Comparison of ENCODE assay signal across 8 cellular contexts in the genomic region with DNA sequence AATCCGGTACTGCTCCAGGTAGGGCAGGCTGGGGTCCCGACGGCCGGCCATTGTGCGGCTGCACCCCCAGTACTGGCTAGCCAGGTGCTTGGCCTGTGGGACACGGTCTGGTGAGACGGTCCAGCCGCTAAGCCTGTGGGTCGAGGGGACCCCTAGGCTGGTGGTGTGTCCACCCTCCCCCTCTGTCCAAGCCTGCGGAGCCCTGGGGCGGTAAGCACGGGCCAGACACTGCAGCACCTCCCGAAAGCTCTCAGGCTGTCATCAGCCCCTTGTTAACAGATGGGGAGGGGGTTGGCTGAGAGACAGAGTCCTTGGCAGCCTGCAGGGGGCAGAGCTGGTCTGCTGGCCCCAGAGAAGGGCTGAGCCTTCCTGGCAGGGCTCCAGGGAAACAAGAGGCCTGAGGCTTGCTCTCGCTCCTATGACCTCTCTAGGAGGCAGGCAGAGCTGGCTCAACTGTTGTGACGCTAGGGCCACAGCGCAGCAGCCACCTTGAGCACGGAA. TPM values are rescaled to one million over a fixed set of nuclear protein-coding genes. Genes with fewer than 3 reads are reported as not detected.
DNase-seq lines count a peak whose midpoint lies in the region; ATAC-seq and TF ChIP-seq lines count a peak whose summit lies in the region.

No MANE protein-coding gene starts in this region.

- H3K4me3 ChIP-seq in fibroblast of mammary gland (ENCODE audit: control insufficient read depth, low read depth, low read length): no peak overlapping the region
- H3K4me3 ChIP-seq in ovary: no peak overlapping the region
- no peak overlapping the region for H3K4me3 ChIP-seq in CD4-positive, alpha-beta memory T cell (ENCODE audit: low read length in 2 of 2)

- POLR2A ChIA-PET in GM10248 (lab: Yijun Ruan, JAX): no interaction called here
- POLR2A ChIA-PET in CD4-positive, alpha-beta memory T cell (lab: Charles Lee; ENCODE audit: partially characterized antibody): no interaction called here

- WGBS in ovary, 3 donors: 69 to 78% (median 72%) methylated on average over 14 to 17 of the region's 17 CpGs

- DNase-seq in GM10248 (ENCODE audit: extremely low spot score) (no peak), NCI-H2196 (lab: John Stamatoyannopoulos, UW; ENCODE audit: unreplicated experiment) (peak; percentile 81), fibroblast of mammary gland (ENCODE audit: low read depth) (peak; percentile 47), ovary (peak; percentile 63 to 83 (median 74)), NOMO-1 treated with DMSO at 0.1 percent for 48 hours (lab: John Stamatoyannopoulos, UW; ENCODE audit: unreplicated experiment) (no peak)
- DNase-seq in CD4-positive, alpha-beta memory T cell: no peak
- no peak for DNase-seq in activated CD4-positive, alpha-beta T cell treated with anti-CD3 and anti-CD28 coated beads, Interleukin-2, amount 50 U/mL, for 48 hours

- no peaks in the 10 kb centered on the region for H3K27me3 ChIP-seq in ovary
- no peaks in the 10 kb centered on the region for H3K27me3 ChIP-seq in CD4-positive, alpha-beta memory T cell (ENCODE audit: insufficient read depth, low read length)

- H3K27ac ChIP-seq in ovary: no peak overlapping the region
- no peak overlapping the region for H3K27ac ChIP-seq in CD4-positive, alpha-beta memory T cell (ENCODE audit: low read depth, low read length)

- no peaks in the 10 kb centered on the region for H3K4me1 Mint-ChIP-seq in CD4-positive, alpha-beta memory T cell

- H3K27me3 Mint-ChIP-seq in CD4-positive, alpha-beta memory T cell: no peaks in the 10 kb centered on the region

- H3K4me1 ChIP-seq in ovary (ENCODE audit: insufficient read depth): no peaks in the 10 kb centered on the region
- H3K4me1 ChIP-seq in CD4-positive, alpha-beta memory T cell (ENCODE audit: insufficient read depth, low read length): no peaks in the 10 kb centered on the region

- H3K4me3 Mint-ChIP-seq in CD4-positive, alpha-beta memory T cell: no peak overlapping the region

- no peak for TF ChIP-seq POLR2A in ovary (IDR thresholded peaks at IDR 0.05)

- peak overlapping the region in 1 of 7 donors; percentile 52 for H3K27ac Mint-ChIP-seq in CD4-positive, alpha-beta memory T cell

- H3K9me3 ChIP-seq in ovary: no peaks in the 10 kb centered on the region
- H3K9me3 ChIP-seq in CD4-positive, alpha-beta memory T cell (ENCODE audit: control insufficient read depth in 1 of 2, low read length in 2 of 2): no peaks in the 10 kb centered on the region

- intact Hi-C loops in ovary (cut with DNase I): no loop called here
- intact Hi-C loops in CD4-positive, alpha-beta memory T cell (cut with micrococcal nuclease): no loop called here

- peaks cover 7 to 34% of the 10 kb centered on the region in 2 donors for H3K36me3 Mint-ChIP-seq in CD4-positive, alpha-beta memory T cell

- TF ChIP-seq CTCF in GM10248 (IDR thresholded peaks at IDR 0.05; ENCODE audit: control extremely low read depth, extremely low read depth, low read depth, missing control alignments) (peak; percentile 30), fibroblast of mammary gland (conservative IDR thresholded peaks at IDR 0.05; ENCODE audit: control insufficient read depth, insufficient read depth, low read depth, low read length) (peak; percentile 26), ovary (IDR thresholded peaks at IDR 0.05) (peak in 1 of 3 donors; percentile 17)

- no peaks in the 10 kb centered on the region for H3K9me3 Mint-ChIP-seq in CD4-positive, alpha-beta memory T cell

- no peak for TF ChIP-seq EP300 in ovary (IDR thresholded peaks at IDR 0.05)

- H3K36me3 ChIP-seq in ovary: no peaks in the 10 kb centered on the region
- peaks cover 17% of the 10 kb centered on the region for H3K36me3 ChIP-seq in CD4-positive, alpha-beta memory T cell (ENCODE audit: insufficient read depth, low read length)

- CTCF ChIA-PET in GM10248 (lab: Yijun Ruan, JAX): interaction anchor here (1.4 to 1.5 kb wide), 2 partner anchors 12 to 93 kb away, joined by 3 to 5 read pairs; no protein-coding TSS in a partner anchor
- CTCF ChIA-PET in CD4-positive, alpha-beta memory T cell (lab: Charles Lee; ENCODE audit: partially characterized antibody): interaction anchor here (1.2 kb wide), 1 partner anchor 12 kb away, joined by 3 read pairs; no protein-coding TSS in a partner anchor

- no peak for ATAC-seq in HG03442 (IDR thresholded peaks at IDR 0.05; ENCODE audit: unreplicated experiment)

RNA-seq across cellular contexts. Expression of gene MRNIP, which starts 11.8 kb away (rescaled TPM):
- 10 to 100 TPM; 46.2 to 61.1 (median 50.3) TPM for total RNA-seq in ovary
- polyA plus RNA-seq in ovary: 10 to 100 TPM; 26.9 to 59.3 TPM
- total RNA-seq in CD4-positive, alpha-beta memory T cell: 100 to 1,000 TPM; 125 to 129 TPM
- 10 to 100 TPM; 11.4 to 17.2 TPM for polyA plus RNA-seq in CD4-positive, alpha-beta memory T cell

RNA-seq across cellular contexts. Expression of gene TBC1D9B, which starts 37.2 kb away (rescaled TPM):
- 100 to 1,000 TPM in 2 of 7 donors, 10 to 100 TPM in 5; 48.3 to 121 (median 87.8) TPM for total RNA-seq in ovary
- polyA plus RNA-seq in ovary: 10 to 100 TPM; 66.2 to 67.4 TPM
- total RNA-seq in CD4-positive, alpha-beta memory T cell: 10 to 100 TPM; 84.3 to 85.0 TPM
- 10 to 100 TPM in 1 of 2 donors, 1 to 10 TPM in 1; 9.3 to 38.0 TPM for polyA plus RNA-seq in CD4-positive, alpha-beta memory T cell

RNA-seq across cellular contexts. Expression of gene SQSTM1, which starts 49.7 kb away (rescaled TPM):
- total RNA-seq in ovary: 100 to 1,000 TPM; 257 to 457 (median 337) TPM
- polyA plus RNA-seq in ovary: 100 to 1,000 TPM; 125 to 265 TPM
- total RNA-seq in CD4-positive, alpha-beta memory T cell: 100 to 1,000 TPM; 300 to 303 TPM
- 100 to 1,000 TPM; 188 to 212 TPM for polyA plus RNA-seq in CD4-positive, alpha-beta memory T cell

Comparison
In these comparisons a context has a peak if more than half of its experiments do, and no peak if none do; other contexts are left out.
1. DNase-seq: peak in NCI-H2196 (single experiment), fibroblast of mammary gland (single experiment) and ovary (5 of 5); none in GM10248 (single experiment), CD4-positive, alpha-beta memory T cell (0 of 5), activated CD4-positive, alpha-beta T cell treated with anti-CD3 and anti-CD28 coated beads, Interleukin-2, amount 50 U/mL, for 48 hours (0 of 2) and NOMO-1 treated with DMSO at 0.1 percent for 48 hours (single experiment).